In genomic region chrX:76253432-76253831, GRCh38 we compare ENCODE assay signal across 1 cellular context.
TF ChIP-seq lines count a peak whose summit lies in the region.

No MANE protein-coding gene starts in this region.

TF ChIP-seq in Ishikawa, 13 proteins besides CTCF, POLR2A, EP300 and RAD21 (continued from another document):
- TF ChIP-seq REST (IDR thresholded peaks at IDR 0.05; ENCODE audit: low read depth): no peak
- no peak for TF ChIP-seq CEBPB (IDR thresholded peaks at IDR 0.05)
